ENCODE assay signal across 9 cellular contexts in genomic region chr5:59035681-59036080, GRCh38.
DNase-seq lines count a peak whose midpoint lies in the region; ATAC-seq, FAIRE-seq and TF ChIP-seq lines count a peak whose summit lies in the region.
"Had no signal": no experiment of that assay in that cellular context is flagged by ENCODE, and none has a peak within 500 bp of the region (broad histone marks: within the 10 kb centered on the region; RNA-seq: fewer than 3 reads in every experiment).

No MANE protein-coding gene starts in this region.

- H2AFZ ChIP-seq in Loucy (ENCODE audit: low read length) = no peak overlapping the region
- no peak overlapping the region for H2AFZ ChIP-seq in astrocyte (ENCODE audit: low read depth, low read length)

- no peak for TF ChIP-seq CTCF in CD4-positive, alpha-beta T cell (IDR thresholded peaks at IDR 0.05)
- TF ChIP-seq CTCF in Loucy (conservative IDR thresholded peaks at IDR 0.05; ENCODE audit: low read length) (no peak), astrocyte (IDR thresholded peaks at IDR 0.05; ENCODE audit: insufficient read depth, low read depth, low read length) (no peak), nephron (IDR thresholded peaks at IDR 0.05; ENCODE audit: unreplicated experiment in 3 of 3) (no peak)

- peak overlapping the region; percentile 86 for H3K4me3 Mint-ChIP-seq in CD4-positive, alpha-beta T cell
- H3K4me3 Mint-ChIP-seq in astrocyte (ENCODE audit: unreplicated experiment) = no peak overlapping the region
- H3K4me3 Mint-ChIP-seq in nephron = peak overlapping the region in 2 of 3 experiments; percentile 9 to 25

- intact Hi-C loops in CD4-positive, alpha-beta T cell (cut with DNase I, micrococcal nuclease) = loop anchor here in 1 of 2 experiments (5.0 to 10.0 kb wide), 2 partner anchors 52 to 329 kb away; no protein-coding TSS in a partner anchor

- CTCF ChIA-PET in CD4-positive, alpha-beta T cell (lab: Charles Lee) = interaction anchor here (1.0 to 3.6 kb wide), 6 partner anchors 41 to 138 kb away, joined by 3 to 29 read pairs (median 7); no protein-coding TSS in a partner anchor

- H4K20me1 ChIP-seq in Loucy (ENCODE audit: insufficient read depth, low read length, poor library complexity, severe bottlenecking) (no peaks in the 10 kb centered on the region), astrocyte (ENCODE audit: insufficient read depth, low read length) (no peaks in the 10 kb centered on the region)

- FAIRE-seq in astrocyte (lab: Jason Lieb, UNC) = no peak

- no peaks in the 10 kb centered on the region for H3K9me3 ChIP-seq in CD4-positive, alpha-beta T cell (ENCODE audit: control insufficient read depth, low read length)
- H3K9me3 ChIP-seq in Loucy (ENCODE audit: insufficient read depth, low read depth, low read length) (no peaks in the 10 kb centered on the region), astrocyte (ENCODE audit: insufficient read depth, low read depth, low read length) (no peaks in the 10 kb centered on the region)
- H3K9me3 ChIP-seq: neutrophil had no signal

- POLR2A ChIA-PET in CD4-positive, alpha-beta T cell (lab: Charles Lee) = interaction anchor here (1.7 to 4.4 kb wide), 4 partner anchors 89 to 139 kb away, joined by 4 to 69 read pairs (median 43); no protein-coding TSS in a partner anchor

- no peaks in the 10 kb centered on the region for H3K9me2 ChIP-seq in Loucy (replicated peaks; ENCODE audit: low read depth, low read length)

- H3K4me1 ChIP-seq in Loucy (ENCODE audit: insufficient read depth, low read length, poor library complexity, severe bottlenecking) (peaks cover 18% of the 10 kb centered on the region), astrocyte (ENCODE audit: insufficient read depth, low read length) (peaks cover 15% of the 10 kb centered on the region)

- peak overlapping the region; percentile 37 for H3K4me3 ChIP-seq in Loucy (ENCODE audit: low read length, poor library complexity, severe bottlenecking)
- no peak overlapping the region for H3K4me3 ChIP-seq in astrocyte (ENCODE audit: insufficient read depth, low read depth, low read length)

- peak overlapping the region; percentile 96 for H3K27ac Mint-ChIP-seq in CD4-positive, alpha-beta T cell
- H3K27ac Mint-ChIP-seq in astrocyte (ENCODE audit: unreplicated experiment) (peak overlapping the region; percentile 98), nephron (peak overlapping the region; percentile 28 to 86 (median 62))

- no peaks in the 10 kb centered on the region for H3K27me3 ChIP-seq in CD4-positive, alpha-beta T cell (ENCODE audit: control insufficient read depth, insufficient read depth, low read length)
- H3K27me3 ChIP-seq in Loucy (ENCODE audit: insufficient read depth, low read length, poor library complexity, severe bottlenecking) (no peaks in the 10 kb centered on the region), astrocyte (ENCODE audit: insufficient read depth, low read length) (peaks cover 5% of the 10 kb centered on the region)
- H3K27me3 ChIP-seq: neutrophil had no signal

- H3F3A ChIP-seq in Loucy (ENCODE audit: low read depth) = no peaks in the 10 kb centered on the region

- peaks cover 59% of the 10 kb centered on the region for H3K36me3 Mint-ChIP-seq in CD4-positive, alpha-beta T cell (ENCODE audit: low read depth)
- H3K36me3 Mint-ChIP-seq in astrocyte (ENCODE audit: low read depth, unreplicated experiment) (no peaks in the 10 kb centered on the region), nephron (ENCODE audit: low read depth) (peaks cover 13% of the 10 kb centered on the region)

- H3K4me1 Mint-ChIP-seq in CD4-positive, alpha-beta T cell (ENCODE audit: low read depth) = peaks cover 75% of the 10 kb centered on the region
- H3K4me1 Mint-ChIP-seq in astrocyte (ENCODE audit: low read depth, unreplicated experiment) (peaks cover 18% of the 10 kb centered on the region), nephron (peaks cover 61% of the 10 kb centered on the region)

- no peaks in the 10 kb centered on the region for H3K27me3 Mint-ChIP-seq in CD4-positive, alpha-beta T cell
- H3K27me3 Mint-ChIP-seq in astrocyte (ENCODE audit: low read depth, unreplicated experiment) (no peaks in the 10 kb centered on the region), nephron (ENCODE audit: low read depth) (peaks cover 6% of the 10 kb centered on the region)

- ATAC-seq in CD4-positive, alpha-beta T cell (ENCODE audit: poor library complexity) = no peak

- H3K79me2 ChIP-seq in Loucy (ENCODE audit: insufficient read depth, low read length) (no peaks in the 10 kb centered on the region), astrocyte (ENCODE audit: insufficient read depth, low read length) (no peaks in the 10 kb centered on the region)

- no peak for DNase-seq in CD4-positive, alpha-beta T cell
- DNase-seq in astrocyte (ENCODE audit: low read depth) (no peak), putamen (ENCODE audit: low spot score) (no peak), erythroblast (lab: John Stamatoyannopoulos, UW) (no peak)
- no peak for DNase-seq in stimulated activated CD4-positive, alpha-beta T cell treated with anti-CD3 and anti-CD28 coated beads, Interleukin-12 subunit alpha, Interleukin-12 subunit beta, amount 100 ng/mL, for 4 hours
- no peak for DNase-seq in activated effector memory CD4-positive, alpha-beta T cell treated with anti-CD3 and anti-CD28 coated beads, Interleukin-2, amount 50 U/mL, for 16 hours

- H3K36me3 ChIP-seq in Loucy (ENCODE audit: insufficient read depth, low read length) = no peaks in the 10 kb centered on the region
- no peaks in the 10 kb centered on the region for H3K36me3 ChIP-seq in astrocyte (ENCODE audit: insufficient read depth, low read length)
- H3K36me3 ChIP-seq: neutrophil had no signal

- no peak for TF ChIP-seq POLR2A in erythroblast (IDR thresholded peaks at IDR 0.05; ENCODE audit: low read length)

- no peaks in the 10 kb centered on the region for H3K9me3 Mint-ChIP-seq in CD4-positive, alpha-beta T cell
- H3K9me3 Mint-ChIP-seq in astrocyte (ENCODE audit: unreplicated experiment) = peaks cover 3% of the 10 kb centered on the region
- H3K9me3 Mint-ChIP-seq in nephron = peaks cover 4% of the 10 kb centered on the region

- H3K27ac ChIP-seq in CD4-positive, alpha-beta T cell (ENCODE audit: low read depth, low read length) = no peak overlapping the region
- H3K27ac ChIP-seq in astrocyte (ENCODE audit: low read depth, low read length) = peak overlapping the region; percentile 28
- H3K27ac ChIP-seq: neutrophil had no signal

- H3K4me2 ChIP-seq in Loucy (ENCODE audit: low read depth, low read length, poor library complexity, severe bottlenecking) (peak overlapping the region; percentile 62), astrocyte (ENCODE audit: low read length) (peak overlapping the region; percentile 39)

- H3K9ac ChIP-seq in Loucy (ENCODE audit: low read depth, low read length, poor library complexity, severe bottlenecking) (no peak overlapping the region), astrocyte (ENCODE audit: low read length) (peak overlapping the region; percentile 25)
